Comparison of ENCODE assay signal across 12 cellular contexts in the genomic region with DNA sequence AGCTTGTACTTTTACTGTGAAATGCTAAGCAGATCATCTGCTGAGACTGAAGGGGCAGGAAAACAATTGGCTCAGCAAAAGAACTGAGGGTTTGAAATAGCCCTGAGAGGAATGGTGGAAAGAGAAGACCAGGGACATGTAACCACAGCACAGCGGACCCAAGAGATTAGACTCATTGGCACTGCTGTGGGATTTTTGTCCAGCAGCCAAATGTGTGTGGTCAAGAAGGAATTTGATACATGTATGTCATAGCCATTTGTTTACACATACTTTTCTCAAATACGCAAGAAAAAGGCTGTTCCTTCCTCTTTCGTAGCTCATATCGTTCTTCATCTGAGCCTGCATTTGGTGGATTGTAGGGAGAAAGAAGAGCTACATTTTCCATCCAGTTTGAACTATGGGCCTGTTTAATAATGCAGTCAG.
DNase-seq lines count a peak whose midpoint lies in the region; ATAC-seq, FAIRE-seq and TF ChIP-seq lines count a peak whose summit lies in the region.
"Had no signal": no experiment of that assay in that cellular context is flagged by ENCODE, and none has a peak within 500 bp of the region (broad histone marks: within the 10 kb centered on the region; RNA-seq: fewer than 3 reads in every experiment).

No MANE protein-coding gene starts in this region.

- POLR2A ChIA-PET in OCI-LY7 (lab: Charles Lee), result interaction anchor here (0.8 kb wide), 1 partner anchor 11 kb away, joined by 3 read pairs; no protein-coding TSS in a partner anchor

- H3K36me3 Mint-ChIP-seq in stimulated activated effector memory CD8-positive, alpha-beta T cell treated with anti-CD3 and anti-CD28 coated beads, Interleukin-12 subunit alpha, Interleukin-12 subunit beta, amount 100 ng/mL, for 72 hours, result no peaks in the 10 kb centered on the region

- H3K4me1 ChIP-seq in OCI-LY7 (ENCODE audit: insufficient read depth, low read length, poor library complexity, severe bottlenecking), result no peaks in the 10 kb centered on the region

- DNase-seq in GM19239 (ENCODE audit: insufficient read length, low spot score) (no peak), RCC 7860 (ENCODE audit: low spot score) (peak; percentile 76), epidermal melanocyte (ENCODE audit: insufficient read length, low spot score) (peak; percentile 58), sciatic nerve (ENCODE audit: low spot score) (no peak), OCI-LY7 (ENCODE audit: low spot score) (no peak), NCI-H1694 (lab: John Stamatoyannopoulos, UW) (no peak)
- no peak for DNase-seq in stimulated activated effector memory CD8-positive, alpha-beta T cell treated with anti-CD3 and anti-CD28 coated beads, Interleukin-12 subunit alpha, Interleukin-12 subunit beta, amount 100 ng/mL, for 72 hours (ENCODE audit: low spot score in 2 of 2)
- DNase-seq: hippocampal formation, T-helper 2 cell had no signal

- H3K79me2 ChIP-seq in OCI-LY7 (ENCODE audit: insufficient read depth, low read depth, low read length), result no peaks in the 10 kb centered on the region

- no peak overlapping the region for H3K4me2 ChIP-seq in OCI-LY7 (ENCODE audit: low read length)

- no peak for TF ChIP-seq CTCF in OCI-LY7 (conservative IDR thresholded peaks at IDR 0.05; ENCODE audit: low read length)

- peak; percentile 63 for FAIRE-seq in GM19239 (lab: Jason Lieb, UNC)
- FAIRE-seq in RCC 7860 (lab: Jason Lieb, UNC), result peak; percentile 80

- CTCF ChIA-PET in OCI-LY7 (lab: Charles Lee; ENCODE audit: unreplicated experiment), result no interaction called here

- no peak overlapping the region for H3K27ac Mint-ChIP-seq in stimulated activated effector memory CD8-positive, alpha-beta T cell treated with anti-CD3 and anti-CD28 coated beads, Interleukin-12 subunit alpha, Interleukin-12 subunit beta, amount 100 ng/mL, for 72 hours
- H3K27ac Mint-ChIP-seq: progenitor cell of endocrine pancreas had no signal

- ATAC-seq in sciatic nerve (peak; percentile 86), HG03342 (IDR thresholded peaks at IDR 0.05; ENCODE audit: unreplicated experiment) (no peak)
- ATAC-seq in stimulated activated effector memory CD8-positive, alpha-beta T cell treated with anti-CD3 and anti-CD28 coated beads, Interleukin-12 subunit alpha, Interleukin-12 subunit beta, amount 100 ng/mL, for 72 hours, result no peak

- H2AFZ ChIP-seq in OCI-LY7 (ENCODE audit: low read length), result no peak overlapping the region

- H3K27ac ChIP-seq in OCI-LY7 (ENCODE audit: low read depth, low read length, poor library complexity, severe bottlenecking), result no peak overlapping the region
- H3K27ac ChIP-seq: suprapubic skin had no signal

- H4K20me1 ChIP-seq in OCI-LY7 (ENCODE audit: insufficient read depth, low read length), result no peaks in the 10 kb centered on the region

- H3K4me3 ChIP-seq in OCI-LY7 (ENCODE audit: low read depth, low read length, poor library complexity, severe bottlenecking), result no peak overlapping the region
- H3K4me3 ChIP-seq: suprapubic skin had no signal

- H3K4me3 Mint-ChIP-seq in stimulated activated effector memory CD8-positive, alpha-beta T cell treated with anti-CD3 and anti-CD28 coated beads, Interleukin-12 subunit alpha, Interleukin-12 subunit beta, amount 100 ng/mL, for 72 hours, result no peak overlapping the region

- peaks cover 5% of the 10 kb centered on the region; the same call in 1 of the 2 replicates for H3K9me2 ChIP-seq in OCI-LY7 (ENCODE audit: insufficient read depth, low read length)

- no peaks in the 10 kb centered on the region for H3K9me3 Mint-ChIP-seq in stimulated activated effector memory CD8-positive, alpha-beta T cell treated with anti-CD3 and anti-CD28 coated beads, Interleukin-12 subunit alpha, Interleukin-12 subunit beta, amount 100 ng/mL, for 72 hours

- H3K36me3 ChIP-seq in OCI-LY7 (ENCODE audit: insufficient read depth, low read length), result no peaks in the 10 kb centered on the region
- H3K36me3 ChIP-seq: suprapubic skin had no signal

- no TSS peak for BruUV-seq in OCI-LY7 (replicated peaks; lab: Mats Ljungman, UMichigan)

- H3K4me1 Mint-ChIP-seq in stimulated activated effector memory CD8-positive, alpha-beta T cell treated with anti-CD3 and anti-CD28 coated beads, Interleukin-12 subunit alpha, Interleukin-12 subunit beta, amount 100 ng/mL, for 72 hours, result peaks cover 11% of the 10 kb centered on the region

- intact Hi-C loops in sciatic nerve (cut with DNase I), result no loop called here
- intact Hi-C loops in OCI-LY7 (cut with micrococcal nuclease; ENCODE audit: unreplicated experiment), result no loop called here

- peaks cover under 1% of the 10 kb centered on the region; the same call in 1 of the 2 replicates for H3K9me3 ChIP-seq in OCI-LY7 (ENCODE audit: low read length)
- H3K9me3 ChIP-seq: suprapubic skin had no signal

Comparison
In these comparisons a context has a peak if more than half of its experiments do, and no peak if none do; other contexts are left out.
1. DNase-seq: peak in RCC 7860 (single experiment) and epidermal melanocyte (single experiment); none in GM19239 (single experiment), sciatic nerve (single experiment), stimulated activated effector memory CD8-positive, alpha-beta T cell treated with anti-CD3 and anti-CD28 coated beads, Interleukin-12 subunit alpha, Interleukin-12 subunit beta, amount 100 ng/mL, for 72 hours (0 of 2), OCI-LY7 (single experiment) and NCI-H1694 (single experiment).